In genomic region chr17:16981928-16982327, GRCh38 we compare ENCODE assay signal across 21 cellular contexts. TPM values are rescaled to one million over a fixed set of nuclear protein-coding genes. Genes with fewer than 3 reads are reported as not detected.
DNase-seq lines count a peak whose midpoint lies in the region; ATAC-seq and TF ChIP-seq lines count a peak whose summit lies in the region.
"Had no signal": no experiment of that assay in that cellular context is flagged by ENCODE, and none has a peak within 500 bp of the region (broad histone marks: within the 10 kb centered on the region; RNA-seq: fewer than 3 reads in every experiment).

No MANE protein-coding gene starts in this region.

- peak overlapping the region; percentile 64 to 97 (median 90) for H3K4me2 ChIP-seq in BLaER1 treated with 17β-estradiol and CSF1 and Interleukin-3, amounts not matched to agents 10 nM and 100 nM
- H3K4me2 ChIP-seq in H9 (ENCODE audit: insufficient read depth, insufficient read length, low read length), result no peak overlapping the region
- H3K4me2 ChIP-seq: PC-9 had no signal

- no peak overlapping the region for H3K4me3 Mint-ChIP-seq in H9
- H3K4me3 Mint-ChIP-seq in endodermal cell, result no peak overlapping the region
- H3K4me3 Mint-ChIP-seq: HFFc6 had no signal

- no peak overlapping the region for H2BK120ac ChIP-seq in H9 (ENCODE audit: low read depth, low read length, poor library complexity, severe bottlenecking)

- peaks cover 61 to 94% (median 86%) of the 10 kb centered on the region in 10 experiments for H3K4me1 ChIP-seq in BLaER1 treated with 17β-estradiol and CSF1 and Interleukin-3, amounts not matched to agents 10 nM and 100 nM
- H3K4me1 ChIP-seq in H9 (ENCODE audit: insufficient read depth, low read length), result no peaks in the 10 kb centered on the region
- no peaks in the 10 kb centered on the region for H3K4me1 ChIP-seq in endodermal cell (ENCODE audit: control insufficient read depth, insufficient read depth, low read length)
- H3K4me1 ChIP-seq in spleen, result peaks cover 0 to 57% (median 17%) of the 10 kb centered on the region in 6 donors

- H4K91ac ChIP-seq in H9 (ENCODE audit: insufficient read length, low read depth, low read length), result no peak overlapping the region

- H3K36me3 ChIP-seq in BLaER1 treated with 17β-estradiol and CSF1 and Interleukin-3, amounts not matched to agents 10 nM and 100 nM, result no peaks in the 10 kb centered on the region
- H3K36me3 ChIP-seq in endodermal cell (ENCODE audit: control insufficient read depth, insufficient read depth, low read length) (no peaks in the 10 kb centered on the region), spleen (no peaks in the 10 kb centered on the region)

- intact Hi-C loops in spleen (cut with DNase I; ENCODE audit: low total_unique reads), result no loop called here

- ATAC-seq in GM18861 (IDR thresholded peaks at IDR 0.05; ENCODE audit: unreplicated experiment) (no peak), GM19351 (IDR thresholded peaks at IDR 0.05; ENCODE audit: unreplicated experiment) (no peak)

- no CpG with 5 or more reads among the region's 5 CpGs for whole genome bisulfite sequencing in H9 (ENCODE audit: extremely low coverage, insufficient read length, low lambda C conversion rate)
- 92 to 94% methylated on average over 4 to 5 of the region's 5 CpGs for WGBS in endodermal cell (ENCODE audit: insufficient coverage in 1 of 2, insufficient read length in 1 of 2), 2 experiments
- WGBS in spleen, 5 donors, result 84 to 90% (median 88%) methylated on average over 5 of the region's 5 CpGs

- no peak overlapping the region for H3T11ph ChIP-seq in H9 (ENCODE audit: low read length)

- H3K79me1 ChIP-seq in H9 (ENCODE audit: insufficient read depth, low read depth, low read length, poor library complexity, severe bottlenecking), result no peaks in the 10 kb centered on the region

- H4K8ac ChIP-seq in H9 (replicated peaks; ENCODE audit: insufficient read length, low read depth, low read length), result no peak overlapping the region

- H2BK5ac ChIP-seq in H9 (ENCODE audit: insufficient read length, low read length), result no peak overlapping the region

- TF ChIP-seq POLR2A in spleen (IDR thresholded peaks at IDR 0.05), result no peak

- DNase-seq in H9 (peak; percentile 27), endodermal cell (peak; percentile 52), spleen (no peak), amniotic stem cell (lab: John Stamatoyannopoulos, UW) (no peak)
- DNase-seq: DMS79 treated with DMSO at 0.1 percent for 48 hours, HFFc6, Karpas-422, NCI-H1048, NCI-H1436 treated with DMSO at 0.1 percent for 48 hours, NCI-H2029, PC-9 had no signal

- no peaks in the 10 kb centered on the region for H3K9me3 ChIP-seq in BLaER1 treated with 17β-estradiol and CSF1 and Interleukin-3, amounts not matched to agents 10 nM and 100 nM (replicated peaks in 1 of 11)
- H3K9me3 ChIP-seq in H9 (ENCODE audit: control insufficient read depth, low read depth, low read length), result no peaks in the 10 kb centered on the region
- H3K9me3 ChIP-seq in endodermal cell (ENCODE audit: control insufficient read depth, low read length), result no peaks in the 10 kb centered on the region
- no peaks in the 10 kb centered on the region for H3K9me3 ChIP-seq in spleen

- no peak overlapping the region for H3K14ac ChIP-seq in H9 (ENCODE audit: insufficient read depth, low read length)

- no peak overlapping the region for H2AFZ ChIP-seq in H9 (ENCODE audit: low read length)
- H2AFZ ChIP-seq: PC-9 had no signal

- H3K9me3 Mint-ChIP-seq in H9 (no peaks in the 10 kb centered on the region), endodermal cell (no peaks in the 10 kb centered on the region)
- H3K9me3 Mint-ChIP-seq: HFFc6 had no signal

- no peak for TF ChIP-seq CTCF in H9 (conservative IDR thresholded peaks at IDR 0.05)
- no peak for TF ChIP-seq CTCF in endodermal cell (conservative IDR thresholded peaks at IDR 0.05)
- TF ChIP-seq CTCF in spleen (IDR thresholded peaks at IDR 0.05 in 8 of 11, conservative IDR thresholded peaks at IDR 0.05 in 3 of 11), result no peak

- H3K27me3 ChIP-seq in BLaER1 treated with 17β-estradiol and CSF1 and Interleukin-3, amounts not matched to agents 10 nM and 100 nM, result no peaks in the 10 kb centered on the region
- H3K27me3 ChIP-seq in H9 (ENCODE audit: insufficient read depth, low read length) (no peaks in the 10 kb centered on the region), endodermal cell (ENCODE audit: control insufficient read depth, insufficient read depth, low read length, poor library complexity, severe bottlenecking) (no peaks in the 10 kb centered on the region), spleen (replicated peaks in 1 of 7) (no peaks in the 10 kb centered on the region)

- peak overlapping the region in 5 of 11 experiments; percentile 65 to 86 (median 76); a peak in 8 of 22 replicates for H3K27ac ChIP-seq in BLaER1 treated with 17β-estradiol and CSF1 and Interleukin-3, amounts not matched to agents 10 nM and 100 nM
- no peak overlapping the region for H3K27ac ChIP-seq in H9 (ENCODE audit: insufficient read length, low read depth, low read length)
- H3K27ac ChIP-seq in endodermal cell (ENCODE audit: low read depth, low read length), result no peak overlapping the region
- H3K27ac ChIP-seq in spleen, result peak overlapping the region in 6 of 8 donors; percentile 45 to 83 (median 78)
- H3K27ac ChIP-seq: C4-2B, HL-60, PC-9 had no signal

- H3K27ac Mint-ChIP-seq in H9 (no peak overlapping the region), endodermal cell (no peak overlapping the region)
- H3K27ac Mint-ChIP-seq: HFFc6 had no signal

- no peak overlapping the region for H3K18ac ChIP-seq in H9 (ENCODE audit: insufficient read length, low read depth, low read length)

- no peak overlapping the region for H4K5ac ChIP-seq in H9 (ENCODE audit: insufficient read length, low read depth, low read length)

- no peaks in the 10 kb centered on the region for H4K20me1 ChIP-seq in BLaER1 treated with 17β-estradiol and CSF1 and Interleukin-3, amounts not matched to agents 10 nM and 100 nM
- no peaks in the 10 kb centered on the region for H4K20me1 ChIP-seq in H9 (ENCODE audit: control insufficient read depth, insufficient read depth, insufficient read length)

- H2AK5ac ChIP-seq in H9 (ENCODE audit: insufficient read length, low read length), result no peak overlapping the region

- no peak overlapping the region for H2BK15ac ChIP-seq in H9 (ENCODE audit: low read depth, low read length)

- H3K79me2 ChIP-seq in H9 (ENCODE audit: insufficient read depth, low read length), result no peaks in the 10 kb centered on the region

- H3K56ac ChIP-seq in H9 (ENCODE audit: insufficient read length, low read depth, low read length), result no peak overlapping the region

- H2BK12ac ChIP-seq in H9 (ENCODE audit: insufficient read length, low read depth, low read length), result no peak overlapping the region

- H3K27me3 Mint-ChIP-seq in H9 (ENCODE audit: low read depth) (peaks cover 1% of the 10 kb centered on the region; the same call in 1 of the 2 replicates), endodermal cell (ENCODE audit: insufficient read depth) (peaks cover 3% of the 10 kb centered on the region)

- H3K4ac ChIP-seq in H9 (ENCODE audit: low read depth, low read length), result no peak overlapping the region

- peak overlapping the region in 3 of 11 experiments; percentile 10 to 75 (median 58); a peak in 3 of 22 replicates for H3K9ac ChIP-seq in BLaER1 treated with 17β-estradiol and CSF1 and Interleukin-3, amounts not matched to agents 10 nM and 100 nM
- no peak overlapping the region for H3K9ac ChIP-seq in H9 (ENCODE audit: extremely low read depth, insufficient read length, low read length)
- H3K9ac ChIP-seq in endodermal cell (ENCODE audit: extremely low read depth, low read length, poor library complexity, severe bottlenecking), result no peak overlapping the region

- no peak overlapping the region for H2BK20ac ChIP-seq in H9 (ENCODE audit: low read depth, low read length, poor library complexity, severe bottlenecking)

- H3K36me3 Mint-ChIP-seq in H9 (ENCODE audit: insufficient read depth in 1 of 3, low read depth in 3 of 3) (no peaks in the 10 kb centered on the region), endodermal cell (ENCODE audit: low read depth) (no peaks in the 10 kb centered on the region)

- no peak overlapping the region for H3K4me3 ChIP-seq in BLaER1 treated with 17β-estradiol and CSF1 and Interleukin-3, amounts not matched to agents 10 nM and 100 nM
- H3K4me3 ChIP-seq in endodermal cell (ENCODE audit: low read length) (no peak overlapping the region), spleen (no peak overlapping the region)
- H3K4me3 ChIP-seq: PC-9 had no signal

- H3K4me1 Mint-ChIP-seq in H9, result peaks cover 7 to 16% of the 10 kb centered on the region in 2 experiments
- peaks cover 5% of the 10 kb centered on the region for H3K4me1 Mint-ChIP-seq in endodermal cell

- no peaks in the 10 kb centered on the region for H3K23me2 ChIP-seq in H9 (ENCODE audit: insufficient read length, low read depth, low read length, poor library complexity, severe bottlenecking)

- no peak overlapping the region for H3K23ac ChIP-seq in H9 (ENCODE audit: insufficient read length, low read depth, low read length)

RNA-seq across cellular contexts. Expression of gene TNFRSF13B, which starts 10.0 kb away (rescaled TPM):
- total RNA-seq in H9 (2021), result 0.11 and 0.28 TPM in 2 replicates
- total RNA-seq in endodermal cell, result 1 to 10 TPM in 1 of 2 donors, under 1 TPM in 1; 0.97 to 1.6 TPM
- 0.21 TPM for polyA plus RNA-seq in endodermal cell (2013, experiment 1 of 2)
- polyA plus RNA-seq in endodermal cell (2013, experiment 2 of 2), result 0.33 TPM
- total RNA-seq in spleen, result 10 to 100 TPM; 25.1 to 52.1 (median 40.4) TPM
- polyA plus RNA-seq in spleen, result 100 to 1,000 TPM in 2 of 3 donors, 10 to 100 TPM in 1; 65.9 to 142 (median 119) TPM
- total RNA-seq: A673, G401, H4, HFFc6, HT1080, MCF 10A, PC-9 had no signal

Comparison
In these comparisons a context has a peak if more than half of its experiments do, and no peak if none do; other contexts are left out.
1. H3K27ac ChIP-seq: peak in spleen (6 of 8); none in H9 (single experiment) and endodermal cell (single experiment).
2. DNase-seq: peak in H9 (single experiment) and endodermal cell (single experiment); none in spleen (single experiment) and amniotic stem cell (single experiment).
3. RNA of gene TNFRSF13B, which starts 10.0 kb away (total RNA-seq): 25.1 to 52.1 TPM in spleen; 0.97 to 1.6 TPM in endodermal cell and 0.11 to 0.28 TPM in H9; every median in the first group is over 10 times any median in the second.